22 cellular contexts compared by ENCODE assay signal in the genomic region with DNA sequence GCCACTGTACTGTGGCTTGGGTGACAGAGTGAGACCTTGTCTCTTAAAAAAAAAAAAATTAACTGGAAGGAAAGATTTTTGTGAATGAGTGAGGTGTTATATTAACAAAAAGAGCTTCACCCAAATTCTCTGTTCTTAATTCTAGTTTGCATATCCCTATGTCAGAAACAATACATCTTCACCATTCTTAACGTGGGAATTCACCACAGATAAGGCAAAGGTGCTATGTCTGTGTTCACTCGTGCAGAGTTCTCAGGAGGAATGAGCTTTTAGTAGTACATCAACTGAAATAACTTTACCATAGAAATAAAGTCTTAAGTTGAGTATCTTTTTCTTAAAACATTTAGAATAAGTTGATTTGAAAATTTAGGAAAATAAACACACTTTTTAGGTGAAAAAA.
"Had no signal": no experiment of that assay in that cellular context is flagged by ENCODE, and none has a peak within 500 bp of the region (broad histone marks: within the 10 kb centered on the region; RNA-seq: fewer than 3 reads in every experiment).

No MANE protein-coding gene starts in this region.

- ATAC-seq: activated T-helper 17 cell treated with anti-CD3 and anti-CD28 coated beads, Interleukin-2, amount 50 U/mL, for 72 hours; SK-N-SH treated with all-trans-retinoic acid at 6 μM for 48 hours; WTC11 had no signal

- H3K4me1 ChIP-seq: Peyer's patch had no signal

- H3K4me3 ChIP-seq: Peyer's patch, SJSA1 had no signal

- FAIRE-seq: astrocyte, colon had no signal

- H3K9me3 ChIP-seq: Peyer's patch, SJSA1 had no signal

- DNase-seq: activated CD4-positive, alpha-beta memory T cell treated with anti-CD3 and anti-CD28 coated beads, Interleukin-2, amount 10 ng/mL, durations not matched to agents 7 days and 5 days; activated CD4-positive, alpha-beta T cell treated with anti-CD3 and anti-CD28 coated beads, Interleukin-2, amount 10 ng/mL, durations not matched to agents 7 days and 5 days; activated gamma-delta T cell; activated naive CD4-positive, alpha-beta T cell treated with anti-CD3 and anti-CD28 coated beads for 36 hours; activated T-cell treated with anti-CD3 and anti-CD28 coated beads for 4 hours; activated T-cell treated with anti-CD3 and anti-CD28 coated beads, Interleukin-2, amount 50 U/mL, for 48 hours; amygdala; cerebellar nuclear complex; NCI-H1092; NCI-H1417; NCI-H1930; NCI-H345; NCI-H510A treated with DMSO at 0.1 percent for 48 hours; Peyer's patch; SHP77 had no signal

- H3K27me3 ChIP-seq: Peyer's patch, SJSA1 had no signal

- H3K36me3 ChIP-seq: Peyer's patch had no signal

- H3K27ac ChIP-seq: Peyer's patch, RWPE1, SJSA1 had no signal
